In genomic region chr14:71290960-71291466, GRCh38 we compare ENCODE assay signal across 8 cellular contexts. TPM values are rescaled to one million over a fixed set of nuclear protein-coding genes. Genes with fewer than 3 reads are reported as not detected.
DNase-seq lines count a peak whose midpoint lies in the region; ATAC-seq and TF ChIP-seq lines count a peak whose summit lies in the region.

No MANE protein-coding gene starts in this region.

- H3K27ac Mint-ChIP-seq in activated naive CD8-positive, alpha-beta T cell treated with anti-CD3 and anti-CD28 coated beads, Interleukin-2, amount 50 U/mL, for 24 hours = peak overlapping the region; percentile 74

- H3K36me3 Mint-ChIP-seq in activated naive CD8-positive, alpha-beta T cell treated with anti-CD3 and anti-CD28 coated beads, Interleukin-2, amount 50 U/mL, for 24 hours (ENCODE audit: low read depth) = peaks cover 3% of the 10 kb centered on the region

- peaks cover 25% of the 10 kb centered on the region for H3K4me1 Mint-ChIP-seq in activated naive CD8-positive, alpha-beta T cell treated with anti-CD3 and anti-CD28 coated beads, Interleukin-2, amount 50 U/mL, for 24 hours

- no peaks in the 10 kb centered on the region for H3K9me3 Mint-ChIP-seq in activated naive CD8-positive, alpha-beta T cell treated with anti-CD3 and anti-CD28 coated beads, Interleukin-2, amount 50 U/mL, for 24 hours

- DNase-seq in AG10803 (ENCODE audit: low read depth) (peak; percentile 56), NCI-H69 (lab: John Stamatoyannopoulos, UW) (peak; percentile 45), lung microvascular endothelial cell (ENCODE audit: low read depth in 2 of 2) (peak; percentile 75 to 93), ureter (ENCODE audit: low spot score) (peak; percentile 43), NCI-H1092 (lab: John Stamatoyannopoulos, UW) (no peak), NCI-H2081 treated with DMSO at 0.1 percent for 48 hours (lab: John Stamatoyannopoulos, UW) (no peak)
- peak; percentile 43 for DNase-seq in activated naive CD8-positive, alpha-beta T cell treated with anti-CD3 and anti-CD28 coated beads, Interleukin-2, amount 50 U/mL, for 24 hours

- no peak for TF ChIP-seq CTCF in AG10803 (conservative IDR thresholded peaks at IDR 0.05; ENCODE audit: low read length)

- peak; percentile 67 for ATAC-seq in GM21367 (IDR thresholded peaks at IDR 0.05; ENCODE audit: unreplicated experiment)
- ATAC-seq in activated naive CD8-positive, alpha-beta T cell treated with anti-CD3 and anti-CD28 coated beads, Interleukin-2, amount 50 U/mL, for 24 hours = peak; percentile 100

- no peaks in the 10 kb centered on the region for H3K27me3 Mint-ChIP-seq in activated naive CD8-positive, alpha-beta T cell treated with anti-CD3 and anti-CD28 coated beads, Interleukin-2, amount 50 U/mL, for 24 hours

- H3K4me3 Mint-ChIP-seq in activated naive CD8-positive, alpha-beta T cell treated with anti-CD3 and anti-CD28 coated beads, Interleukin-2, amount 50 U/mL, for 24 hours = no peak overlapping the region

- no peak overlapping the region for H3K4me3 ChIP-seq in AG10803 (ENCODE audit: low read length)

RNA-seq across cellular contexts. Expression of gene SIPA1L1, which starts 29.3 kb away (rescaled TPM):
- total RNA-seq in lung microvascular endothelial cell (5.7 and 6.0 TPM in 2 replicates), ureter (58.2 TPM)

Comparison
In these comparisons a context has a peak if more than half of its experiments do, and no peak if none do; other contexts are left out.
1. DNase-seq: peak in AG10803 (single experiment), NCI-H69 (single experiment), activated naive CD8-positive, alpha-beta T cell treated with anti-CD3 and anti-CD28 coated beads, Interleukin-2, amount 50 U/mL, for 24 hours (single experiment), lung microvascular endothelial cell (2 of 2) and ureter (single experiment); none in NCI-H1092 (single experiment) and NCI-H2081 treated with DMSO at 0.1 percent for 48 hours (single experiment).